Comparison of ENCODE assay signal across 8 cellular contexts in genomic region chr10:11016959-11017574, GRCh38. TPM values are rescaled to one million over a fixed set of nuclear protein-coding genes. Genes with fewer than 3 reads are reported as not detected.
DNase-seq lines count a peak whose midpoint lies in the region; ATAC-seq, FAIRE-seq and TF ChIP-seq lines count a peak whose summit lies in the region.

No MANE protein-coding gene starts in this region.

- BruUV-seq in A673 (replicated peaks; lab: Mats Ljungman, UMichigan): no TSS peak

- ATAC-seq in HG02588 (IDR thresholded peaks at IDR 0.05; ENCODE audit: unreplicated experiment): peak; percentile 29
- no peak for ATAC-seq in HG03442 (IDR thresholded peaks at IDR 0.05; ENCODE audit: unreplicated experiment)

- peak overlapping the region; percentile 84 for H3K4me2 ChIP-seq in keratinocyte (ENCODE audit: control insufficient read depth, extremely low read depth, insufficient read depth, low read depth, low read length)

- TF ChIP-seq CTCF in keratinocyte (optimal IDR thresholded peaks at IDR 0.05 in 1 of 3, IDR thresholded peaks at IDR 0.05 in 1 of 3, conservative IDR thresholded peaks at IDR 0.05 in 1 of 3; ENCODE audit: extremely low read depth in 1 of 3, insufficient read depth in 2 of 3, low read length in 3 of 3) (no peak), A673 (conservative IDR thresholded peaks at IDR 0.05; ENCODE audit: low read depth, low read length) (no peak)

- peak; percentile 64 for DNase-seq in G401 (ENCODE audit: low spot score)
- DNase-seq in keratinocyte (ENCODE audit: low read depth, low spot score): no peak
- DNase-seq in NK-92 (lab: John Stamatoyannopoulos, UW; ENCODE audit: unreplicated experiment): no peak
- no peak for DNase-seq in A673 (ENCODE audit: low spot score)

- H3K36me3 Mint-ChIP-seq in activated naive CD8-positive, alpha-beta T cell: no peaks in the 10 kb centered on the region

- H3K9me3 Mint-ChIP-seq in activated naive CD8-positive, alpha-beta T cell (ENCODE audit: low read depth): no peaks in the 10 kb centered on the region

- FAIRE-seq in keratinocyte (lab: Jason Lieb, UNC): peak; percentile 34

- peak overlapping the region; percentile 94 for H2AFZ ChIP-seq in keratinocyte (ENCODE audit: control insufficient read depth, low read length)

- H3K4me1 Mint-ChIP-seq in activated naive CD8-positive, alpha-beta T cell (ENCODE audit: low read depth): peaks cover 11% of the 10 kb centered on the region

- H3K36me3 ChIP-seq in keratinocyte (ENCODE audit: control insufficient read depth in 2 of 2, extremely low read depth in 1 of 2, insufficient read depth in 2 of 2, low read length in 2 of 2): no peaks in the 10 kb centered on the region
- H3K36me3 ChIP-seq in thymus (ENCODE audit: control insufficient read depth, insufficient read depth): no peaks in the 10 kb centered on the region
- no peaks in the 10 kb centered on the region for H3K36me3 ChIP-seq in A673 (ENCODE audit: insufficient read depth, low read length, poor library complexity, severe bottlenecking)

- in situ Hi-C loops in G401 (cut with HindIII; ENCODE audit: low sequenced_read_pairs): no loop called here

- CTCF ChIA-PET in A673 (lab: Charles Lee): no interaction called here

- peak overlapping the region; percentile 82 for H3K4me3 Mint-ChIP-seq in activated naive CD8-positive, alpha-beta T cell

- peaks cover 5% of the 10 kb centered on the region for H3K79me2 ChIP-seq in keratinocyte (ENCODE audit: control insufficient read depth, insufficient read depth, low read length)

- H3K27ac Mint-ChIP-seq in activated naive CD8-positive, alpha-beta T cell: no peak overlapping the region

- peak overlapping the region; percentile 66 for H3K9ac ChIP-seq in keratinocyte (ENCODE audit: control insufficient read depth, extremely low read depth, insufficient read depth, low read length)

- peaks cover 8% of the 10 kb centered on the region for H3K4me1 ChIP-seq in keratinocyte (ENCODE audit: control insufficient read depth, extremely low read depth, insufficient read depth, low read length)
- H3K4me1 ChIP-seq in thymus (ENCODE audit: control insufficient read depth, insufficient read depth, low read length): peaks cover 29% of the 10 kb centered on the region
- H3K4me1 ChIP-seq in A673 (ENCODE audit: insufficient read depth, low read length, poor library complexity, severe bottlenecking): no peaks in the 10 kb centered on the region

- dilution Hi-C loops in keratinocyte (cut with MboI; ENCODE audit: extremely low pct_ligation_motif_present, low sequenced_read_pairs): no loop called here

- H4K20me1 ChIP-seq in keratinocyte (ENCODE audit: control insufficient read depth, extremely low read depth, insufficient read depth, low read length): no peaks in the 10 kb centered on the region

- H3K9me1 ChIP-seq in keratinocyte (ENCODE audit: control insufficient read depth, extremely low read depth, insufficient read depth, low read length): no peaks in the 10 kb centered on the region

- H3K27me3 ChIP-seq in keratinocyte (ENCODE audit: control insufficient read depth, extremely low read depth, insufficient read depth, low read length): peaks cover 3% of the 10 kb centered on the region
- H3K27me3 ChIP-seq in thymus (ENCODE audit: control insufficient read depth, insufficient read depth): peaks cover 17% of the 10 kb centered on the region
- H3K27me3 ChIP-seq in A673 (replicated peaks; ENCODE audit: insufficient read depth, low read depth, low read length, poor library complexity): peaks cover 98% of the 10 kb centered on the region

- POLR2A ChIA-PET in A673 (lab: Charles Lee; ENCODE audit: low non-redundant PET): no interaction called here

- H3K27me3 Mint-ChIP-seq in activated naive CD8-positive, alpha-beta T cell: peaks cover 48% of the 10 kb centered on the region

- H3K27ac ChIP-seq in keratinocyte (ENCODE audit: control insufficient read depth, insufficient read depth, low read length) (peak overlapping the region; percentile 43), thymus (ENCODE audit: low read depth) (peak overlapping the region; percentile 78), A673 (ENCODE audit: low read depth, low read length, poor library complexity, severe bottlenecking) (no peak overlapping the region)

- WGBS in thymus: 24% methylated on average over 19 of the region's 19 CpGs

- intact Hi-C loops in A673 (cut with micrococcal nuclease; ENCODE audit: unreplicated experiment): no loop called here

- peak overlapping the region; percentile 54 to 65 (median 65) for H3K4me3 ChIP-seq in keratinocyte (ENCODE audit: control insufficient read depth in 2 of 3, extremely low read depth in 1 of 3, insufficient read depth in 2 of 3, low read depth in 1 of 3, low read length in 3 of 3)
- H3K4me3 ChIP-seq in thymus (ENCODE audit: low read length): peak overlapping the region; percentile 93
- no peak overlapping the region for H3K4me3 ChIP-seq in A673 (ENCODE audit: low read depth, low read length, poor library complexity, severe bottlenecking)

- H3K9me3 ChIP-seq in keratinocyte (ENCODE audit: control insufficient read depth, low read depth, low read length) (no peaks in the 10 kb centered on the region), thymus (ENCODE audit: control insufficient read depth) (peaks cover 1% of the 10 kb centered on the region), A673 (ENCODE audit: low read depth, low read length, poor library complexity, severe bottlenecking) (no peaks in the 10 kb centered on the region)

RNA-seq across cellular contexts. Expression of gene CELF2, which starts 0.6 kb away (rescaled TPM):
- 0.06 and 0.51 TPM in 2 replicates for total RNA-seq in G401 (2014; rRNA removed; shearing (Covaris generic))
- polyA plus RNA-seq in keratinocyte (6.3 to 11.8 TPM (median 9.8 TPM) in 3 replicates), thymus (48.1 TPM)
- 3.0 TPM for polyA plus RNA-seq in keratinocyte (2011; ENCODE audit: low read depth)
- 9.5 and 11.8 TPM in 2 replicates for polyA plus RNA-seq in keratinocyte (2011; cell fraction: cytosol; rRNA removed)
- polyA plus RNA-seq in keratinocyte (2011; cell fraction: nucleus; rRNA removed): 9.7 and 9.8 TPM in 2 replicates
- polyA plus RNA-seq in keratinocyte (2012; ENCODE audit: low replicate concordance): 3.8 and 7.1 TPM in 2 replicates
- 12.1 to 20.7 TPM (median 19.2 TPM) in 3 replicates for polyA minus RNA-seq in keratinocyte
- 23.6 TPM for polyA minus RNA-seq in keratinocyte (2011; cell fraction: cytosol; rRNA and poly(A)+ RNA removed)
- 10.3 and 22.9 TPM in 2 replicates for polyA minus RNA-seq in keratinocyte (2011; cell fraction: nucleus; rRNA and poly(A)+ RNA removed)
- total RNA-seq in A673 (2021): not detected in 2 replicates
